Comparison of ENCODE assay signal across 14 cellular contexts in the genomic region with DNA sequence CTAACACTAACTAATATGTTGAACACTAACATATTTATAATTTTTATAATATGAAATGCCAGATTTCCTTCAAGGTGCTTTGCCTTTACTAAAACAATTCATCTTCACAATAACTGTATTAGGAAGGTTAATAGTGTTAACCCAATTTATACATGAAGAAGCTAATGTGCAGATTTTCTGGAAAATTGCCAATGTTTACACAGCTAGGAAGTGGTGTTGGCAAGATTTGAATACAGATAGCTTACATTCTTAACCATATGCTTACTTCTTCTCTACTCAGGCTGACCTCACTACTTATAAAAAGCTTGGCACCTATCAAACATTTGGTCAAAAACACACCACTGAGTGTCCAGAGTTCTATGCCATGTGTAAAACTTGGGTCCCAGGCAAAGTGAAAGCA.
"Had no signal": no experiment of that assay in that cellular context is flagged by ENCODE, and none has a peak within 500 bp of the region (broad histone marks: within the 10 kb centered on the region; RNA-seq: fewer than 3 reads in every experiment).

No MANE protein-coding gene starts in this region.

- DNase-seq: activated CD4-positive, alpha-beta T cell treated with anti-CD3 and anti-CD28 coated beads for 36 hours; activated CD4-positive, alpha-beta T cell treated with anti-CD3 and anti-CD28 coated beads, Interleukin-2, amount 50 U/mL, for 48 hours; activated gamma-delta T cell; effector CD8-positive, alpha-beta T cell; immature natural killer cell; left ventricle myocardium superior; nephron progenitor cell; nucleus accumbens; retina; stimulated activated CD8-positive, alpha-beta memory T cell treated with anti-CD3 and anti-CD28 coated beads, Interleukin-4, amount 100 ng/mL, for 48 hours; stimulated activated naive CD4-positive, alpha-beta T cell had no signal

- H3K4me3 Mint-ChIP-seq: activated CD4-positive, alpha-beta T cell treated with anti-CD3 and anti-CD28 coated beads for 36 hours; activated naive CD8-positive, alpha-beta T cell; dendritic cell treated with granulocyte-macrophage colony-stimulating factor and Interleukin-4, amounts not matched to agents 40 ng/mL and 50 ng/mL, for 4 days; immature natural killer cell; nephron progenitor cell; WTC11 had no signal

- H3K27ac Mint-ChIP-seq: activated CD4-positive, alpha-beta T cell treated with anti-CD3 and anti-CD28 coated beads for 36 hours; activated naive CD8-positive, alpha-beta T cell; dendritic cell treated with granulocyte-macrophage colony-stimulating factor and Interleukin-4, amounts not matched to agents 40 ng/mL and 50 ng/mL, for 4 days; immature natural killer cell; nephron progenitor cell; WTC11 had no signal

- H3K27me3 Mint-ChIP-seq: activated CD4-positive, alpha-beta T cell treated with anti-CD3 and anti-CD28 coated beads for 36 hours; activated naive CD8-positive, alpha-beta T cell; dendritic cell treated with granulocyte-macrophage colony-stimulating factor and Interleukin-4, amounts not matched to agents 40 ng/mL and 50 ng/mL, for 4 days had no signal

- H3K36me3 Mint-ChIP-seq: activated naive CD8-positive, alpha-beta T cell; immature natural killer cell; WTC11 had no signal

- H3K4me1 Mint-ChIP-seq: activated CD4-positive, alpha-beta T cell treated with anti-CD3 and anti-CD28 coated beads for 36 hours; immature natural killer cell; nephron progenitor cell had no signal
